ENCODE assay signal across 8 cellular contexts in the genomic region with DNA sequence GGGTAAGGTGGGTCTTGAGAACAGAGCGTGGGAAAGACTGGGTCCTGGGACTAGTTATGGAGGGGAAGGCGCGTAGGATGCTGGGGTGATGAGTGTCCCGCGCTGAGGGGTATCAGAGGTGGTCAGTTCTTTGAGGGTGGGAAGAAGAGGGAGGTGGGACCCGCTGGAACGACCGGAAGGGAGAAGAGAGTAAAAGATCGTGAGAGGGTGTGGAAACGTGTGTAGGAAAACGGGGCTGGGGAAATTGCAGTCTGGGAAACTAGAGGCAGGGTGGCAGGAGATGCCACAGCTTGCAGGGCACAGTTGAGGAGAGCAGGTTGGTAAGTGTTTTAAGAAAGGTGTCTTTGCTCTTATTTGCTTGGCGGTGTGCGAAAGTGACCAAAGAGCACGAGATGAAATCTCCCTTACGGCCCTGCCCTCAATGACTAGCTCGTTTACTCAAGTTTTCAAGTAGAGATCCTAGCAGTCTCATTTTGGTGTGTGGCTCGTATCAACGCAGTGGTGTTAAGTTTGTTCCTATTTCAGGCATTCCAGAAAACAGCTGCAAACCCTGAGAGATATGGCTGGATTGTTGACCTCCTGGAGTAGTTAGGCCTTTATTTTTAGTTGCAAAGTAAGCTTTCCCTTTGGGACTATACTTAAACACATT. TPM values are rescaled to one million over a fixed set of nuclear protein-coding genes. Genes with fewer than 3 reads are reported as not detected.
A peak's percentile ranks its signal among the peaks of the same experiment; 100 is the strongest.
DNase-seq lines count a peak whose midpoint lies in the region; ATAC-seq and TF ChIP-seq lines count a peak whose summit lies in the region.

No MANE protein-coding gene starts in this region.

- peak; percentile 76 for DNase-seq in NCI-H82 (lab: John Stamatoyannopoulos, UW)
- no peak for DNase-seq in NCI-H82 treated with DMSO at 0.1 percent for 48 hours (lab: John Stamatoyannopoulos, UW; ENCODE audit: unreplicated experiment)
- DNase-seq in activated naive CD8-positive, alpha-beta T cell treated with anti-CD3 and anti-CD28 coated beads, Interleukin-2, amount 10 ng/mL, durations not matched to agents 7 days and 5 days, result no peak
- DNase-seq in hepatocyte (ENCODE audit: low spot score), result peak; percentile 57

- peaks cover 34% of the 10 kb centered on the region for H4K20me1 ChIP-seq in Loucy (ENCODE audit: insufficient read depth, low read length, poor library complexity, severe bottlenecking)
- H4K20me1 ChIP-seq in hepatocyte (ENCODE audit: insufficient read depth, poor library complexity, severe bottlenecking), result peaks cover 9% of the 10 kb centered on the region

- no peaks in the 10 kb centered on the region for H3K9me3 Mint-ChIP-seq in activated naive CD8-positive, alpha-beta T cell treated with anti-CD3 and anti-CD28 coated beads, Interleukin-2, amount 10 ng/mL, durations not matched to agents 7 days and 5 days

- H3K27me3 Mint-ChIP-seq in activated naive CD8-positive, alpha-beta T cell treated with anti-CD3 and anti-CD28 coated beads, Interleukin-2, amount 10 ng/mL, durations not matched to agents 7 days and 5 days, result no peaks in the 10 kb centered on the region

- H3K9me2 ChIP-seq in Loucy (replicated peaks; ENCODE audit: low read depth, low read length) (no peaks in the 10 kb centered on the region), hepatocyte (replicated peaks; ENCODE audit: insufficient read depth) (no peaks in the 10 kb centered on the region)

- POLR2A ChIA-PET in activated naive CD8-positive, alpha-beta T cell treated with anti-CD3 and anti-CD28 coated beads, Interleukin-2, amount 10 ng/mL, durations not matched to agents 7 days and 5 days (lab: Charles Lee), result interaction anchor here (1.4 to 3.9 kb wide), 4 partner anchors 23 to 294 kb away, joined by 3 to 44 read pairs (median 20); a partner anchor contains a TSS

- H3K9ac ChIP-seq in Loucy (ENCODE audit: low read depth, low read length, poor library complexity, severe bottlenecking) (peak overlapping the region; percentile 89), skeletal muscle satellite cell (ENCODE audit: low read depth, low read length) (peak overlapping the region; percentile 94)

- H3K4me1 ChIP-seq in Loucy (ENCODE audit: insufficient read depth, low read length, poor library complexity, severe bottlenecking) (peaks cover 30% of the 10 kb centered on the region), hepatocyte (ENCODE audit: insufficient read depth) (peaks cover 13% of the 10 kb centered on the region), skeletal muscle satellite cell (ENCODE audit: control insufficient read depth, insufficient read depth, low read length) (peaks cover 15% of the 10 kb centered on the region)

- H3K27me3 ChIP-seq in Loucy (ENCODE audit: insufficient read depth, low read length, poor library complexity, severe bottlenecking) (no peaks in the 10 kb centered on the region), hepatocyte (no peaks in the 10 kb centered on the region), skeletal muscle satellite cell (ENCODE audit: control insufficient read depth, insufficient read depth, low read length) (no peaks in the 10 kb centered on the region)

- H3K27ac Mint-ChIP-seq in activated naive CD8-positive, alpha-beta T cell treated with anti-CD3 and anti-CD28 coated beads, Interleukin-2, amount 10 ng/mL, durations not matched to agents 7 days and 5 days, result peak overlapping the region; percentile 94

- H3K4me1 Mint-ChIP-seq in activated naive CD8-positive, alpha-beta T cell treated with anti-CD3 and anti-CD28 coated beads, Interleukin-2, amount 10 ng/mL, durations not matched to agents 7 days and 5 days, result peaks cover 36% of the 10 kb centered on the region

- H3K4me2 ChIP-seq in Loucy (ENCODE audit: low read depth, low read length, poor library complexity, severe bottlenecking) (peak overlapping the region; percentile 88), hepatocyte (peak overlapping the region; percentile 77), skeletal muscle satellite cell (ENCODE audit: low read length) (peak overlapping the region; percentile 86)

- H3F3A ChIP-seq in Loucy (ENCODE audit: low read depth), result no peaks in the 10 kb centered on the region

- H3K4me3 Mint-ChIP-seq in activated naive CD8-positive, alpha-beta T cell treated with anti-CD3 and anti-CD28 coated beads, Interleukin-2, amount 10 ng/mL, durations not matched to agents 7 days and 5 days, result peak overlapping the region; percentile 100

- peak overlapping the region; percentile 86 for H3K27ac ChIP-seq in hepatocyte

- H3K36me3 Mint-ChIP-seq in activated naive CD8-positive, alpha-beta T cell treated with anti-CD3 and anti-CD28 coated beads, Interleukin-2, amount 10 ng/mL, durations not matched to agents 7 days and 5 days, result peaks cover 12% of the 10 kb centered on the region

- WGBS in hepatocyte (ENCODE audit: low lambda C conversion rate, missing lambda C conversion rate), result under 1% methylated on average over 18 of the region's 18 CpGs

- H2AFZ ChIP-seq in Loucy (ENCODE audit: low read length) (peak overlapping the region; percentile 91), hepatocyte (peak overlapping the region; percentile 27)

- peak overlapping the region; percentile 96 for H3K4me3 ChIP-seq in Loucy (ENCODE audit: low read length, poor library complexity, severe bottlenecking)
- peak overlapping the region; percentile 38 for H3K4me3 ChIP-seq in hepatocyte
- peak overlapping the region; percentile 86 for H3K4me3 ChIP-seq in skeletal muscle satellite cell (ENCODE audit: low read length)

- H3K36me3 ChIP-seq in Loucy (ENCODE audit: insufficient read depth, low read length) (peaks cover 6% of the 10 kb centered on the region; the same call in 1 of the 2 replicates), hepatocyte (replicated peaks; ENCODE audit: insufficient read depth, low read depth) (no peaks in the 10 kb centered on the region), skeletal muscle satellite cell (ENCODE audit: insufficient read depth, low read length) (peaks cover 23% of the 10 kb centered on the region)

- TF ChIP-seq CTCF in Loucy (conservative IDR thresholded peaks at IDR 0.05; ENCODE audit: low read length) (no peak), hepatocyte (IDR thresholded peaks at IDR 0.05; ENCODE audit: poor library complexity) (no peak)

- ATAC-seq in activated naive CD8-positive, alpha-beta T cell treated with anti-CD3 and anti-CD28 coated beads, Interleukin-2, amount 10 ng/mL, durations not matched to agents 7 days and 5 days (ENCODE audit: low read depth), result no peak
- ATAC-seq in HG02840 (IDR thresholded peaks at IDR 0.05; ENCODE audit: low FRiP score, unreplicated experiment) (no peak), GM21381 (IDR thresholded peaks at IDR 0.05; ENCODE audit: unreplicated experiment) (no peak)

- no peaks in the 10 kb centered on the region for H3K9me3 ChIP-seq in Loucy (ENCODE audit: insufficient read depth, low read depth, low read length)
- H3K9me3 ChIP-seq in hepatocyte (ENCODE audit: low read depth), result no peaks in the 10 kb centered on the region
- no peaks in the 10 kb centered on the region for H3K9me3 ChIP-seq in skeletal muscle satellite cell (replicated peaks; ENCODE audit: low read length)

- peaks cover 66% of the 10 kb centered on the region for H3K79me2 ChIP-seq in Loucy (ENCODE audit: insufficient read depth, low read length)
- peaks cover 59% of the 10 kb centered on the region for H3K79me2 ChIP-seq in hepatocyte

RNA-seq across cellular contexts. Expression of a gene that starts 0.6 kb away (rescaled TPM):
- 10 to 100 TPM; 86.1 to 86.7 TPM for total RNA-seq in activated naive CD8-positive, alpha-beta T cell treated with anti-CD3 and anti-CD28 coated beads, Interleukin-2, amount 10 ng/mL, durations not matched to agents 7 days and 5 days
- 198 and 229 TPM in 2 replicates for total RNA-seq in hepatocyte
- polyA plus RNA-seq in hepatocyte, result 191 and 192 TPM in 2 replicates
- total RNA-seq in skeletal muscle satellite cell (2012; rRNA removed), result 147 and 212 TPM in 2 replicates

RNA-seq across cellular contexts. Expression of a gene that starts 24.0 kb away (rescaled TPM):
- total RNA-seq in activated naive CD8-positive, alpha-beta T cell treated with anti-CD3 and anti-CD28 coated beads, Interleukin-2, amount 10 ng/mL, durations not matched to agents 7 days and 5 days, result 10 to 100 TPM; 39.0 to 39.2 TPM
- total RNA-seq in hepatocyte, result 76.2 and 95.0 TPM in 2 replicates
- 103 and 130 TPM in 2 replicates for polyA plus RNA-seq in hepatocyte
- total RNA-seq in skeletal muscle satellite cell (2012; rRNA removed), result 93.5 and 131 TPM in 2 replicates

RNA-seq across cellular contexts. Expression of a gene that starts 31.7 kb away (rescaled TPM):
- 10 to 100 TPM; 61.5 to 66.9 TPM for total RNA-seq in activated naive CD8-positive, alpha-beta T cell treated with anti-CD3 and anti-CD28 coated beads, Interleukin-2, amount 10 ng/mL, durations not matched to agents 7 days and 5 days
- total RNA-seq in hepatocyte, result 10.0 and 16.3 TPM in 2 replicates
- 8.6 and 8.8 TPM in 2 replicates for polyA plus RNA-seq in hepatocyte
- total RNA-seq in skeletal muscle satellite cell (2012; rRNA removed), result 23.1 and 28.4 TPM in 2 replicates

Comparison
In these comparisons a context has a peak if more than half of its experiments do, and no peak if none do; other contexts are left out.
1. DNase-seq: peak in NCI-H82 (single experiment) and hepatocyte (single experiment); none in NCI-H82 treated with DMSO at 0.1 percent for 48 hours (single experiment) and activated naive CD8-positive, alpha-beta T cell treated with anti-CD3 and anti-CD28 coated beads, Interleukin-2, amount 10 ng/mL, durations not matched to agents 7 days and 5 days (single experiment).
2. H3K4me3 ChIP-seq: peak in every context shown above with its lines; median percentile 96 in Loucy; 86 in skeletal muscle satellite cell; 38 in hepatocyte.
3. Peak in every context shown above with its lines, with median percentiles within 50 percentile points of each other: H3K4me2 ChIP-seq.